In the genomic region with DNA sequence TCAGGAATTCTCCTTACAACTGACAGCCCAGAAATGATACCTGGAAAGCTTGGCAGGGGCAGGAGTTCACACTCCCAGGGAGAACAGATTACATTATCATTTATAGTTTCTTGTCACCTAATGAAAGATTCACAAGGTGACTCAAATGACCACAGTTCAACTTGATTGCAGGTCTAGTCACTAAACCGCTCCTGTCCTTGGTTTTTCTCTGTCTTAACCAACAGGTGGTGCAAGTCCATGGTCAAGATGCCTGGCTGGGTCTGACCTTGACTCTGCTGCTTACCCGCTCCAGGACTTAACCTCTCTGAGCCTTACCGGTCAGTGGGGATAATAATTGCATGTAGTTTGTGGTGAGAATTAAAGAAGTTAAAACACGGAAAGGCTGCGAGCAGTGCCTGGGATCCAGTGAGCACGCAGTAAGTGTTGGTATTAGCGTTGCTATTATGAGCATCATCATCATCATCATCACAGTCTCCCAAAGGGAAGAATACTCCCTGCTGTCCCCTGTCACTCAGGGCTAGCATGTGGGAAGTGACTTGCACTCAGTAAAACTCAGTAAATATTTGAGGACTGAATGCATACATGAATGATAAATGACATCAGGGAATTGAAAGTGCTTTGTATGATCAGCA, we compare ENCODE assay signal across 10 cellular contexts.
DNase-seq lines count a peak whose midpoint lies in the region; ATAC-seq and TF ChIP-seq lines count a peak whose summit lies in the region.
"Had no signal": no experiment of that assay in that cellular context is flagged by ENCODE, and none has a peak within 500 bp of the region (broad histone marks: within the 10 kb centered on the region; RNA-seq: fewer than 3 reads in every experiment).

No MANE protein-coding gene starts in this region.

- no peaks in the 10 kb centered on the region for H3K36me3 Mint-ChIP-seq in activated naive CD4-positive, alpha-beta T cell treated with anti-CD3 and anti-CD28 coated beads, Interleukin-2, amount 10 ng/mL, durations not matched to agents 7 days and 5 days

- no peak overlapping the region for H3K27ac ChIP-seq in psoas muscle

- H3K4me3 Mint-ChIP-seq in activated naive CD4-positive, alpha-beta T cell treated with anti-CD3 and anti-CD28 coated beads, Interleukin-2, amount 10 ng/mL, durations not matched to agents 7 days and 5 days = no peak overlapping the region

- no peak overlapping the region for H3K27ac Mint-ChIP-seq in activated naive CD4-positive, alpha-beta T cell treated with anti-CD3 and anti-CD28 coated beads, Interleukin-2, amount 10 ng/mL, durations not matched to agents 7 days and 5 days

- H3K4me3 ChIP-seq in epithelial cell of esophagus (ENCODE audit: low read length) (no peak overlapping the region), psoas muscle (no peak overlapping the region)
- H3K4me3 ChIP-seq: lung had no signal

- H3K9me3 ChIP-seq in psoas muscle = no peaks in the 10 kb centered on the region

- no peaks in the 10 kb centered on the region for H3K27me3 ChIP-seq in psoas muscle (ENCODE audit: insufficient read depth in 3 of 3, low read length in 2 of 3)

- 75 to 80% (median 78%) methylated on average over 7 of the region's 7 CpGs for WGBS in psoas muscle, 3 donors

- peaks cover 29% of the 10 kb centered on the region for H3K27me3 Mint-ChIP-seq in activated naive CD4-positive, alpha-beta T cell treated with anti-CD3 and anti-CD28 coated beads, Interleukin-2, amount 10 ng/mL, durations not matched to agents 7 days and 5 days

- TF ChIP-seq CTCF in epithelial cell of esophagus (IDR thresholded peaks at IDR 0.05; ENCODE audit: insufficient read depth, low read depth, low read length, missing control alignments) (peak; percentile 43), psoas muscle (IDR thresholded peaks at IDR 0.05) (peak; percentile 26)

- H3K9me3 Mint-ChIP-seq in activated naive CD4-positive, alpha-beta T cell treated with anti-CD3 and anti-CD28 coated beads, Interleukin-2, amount 10 ng/mL, durations not matched to agents 7 days and 5 days = no peaks in the 10 kb centered on the region

- no peaks in the 10 kb centered on the region for H3K4me1 Mint-ChIP-seq in activated naive CD4-positive, alpha-beta T cell treated with anti-CD3 and anti-CD28 coated beads, Interleukin-2, amount 10 ng/mL, durations not matched to agents 7 days and 5 days

- H3K4me1 ChIP-seq in psoas muscle = no peaks in the 10 kb centered on the region

- DNase-seq in NCI-H82 (lab: John Stamatoyannopoulos, UW) = peak; percentile 50
- no peak for DNase-seq in NCI-H82 treated with DMSO at 0.1 percent for 48 hours (lab: John Stamatoyannopoulos, UW; ENCODE audit: unreplicated experiment)
- peak; percentile 48 for DNase-seq in NCI-H69 (lab: John Stamatoyannopoulos, UW)
- peak; percentile 34 for DNase-seq in epithelial cell of esophagus (ENCODE audit: low read depth)
- no peak for DNase-seq in psoas muscle
- no peak for DNase-seq in globus pallidus (ENCODE audit: low spot score)
- no peak for DNase-seq in activated naive CD4-positive, alpha-beta T cell treated with anti-CD3 and anti-CD28 coated beads, Interleukin-2, amount 10 ng/mL, durations not matched to agents 7 days and 5 days
- no peak for DNase-seq in germinal center (ENCODE audit: low spot score)
- DNase-seq: caudate nucleus had no signal

- intact Hi-C loops in psoas muscle (cut with DNase I) = no loop called here

- CTCF ChIA-PET in activated naive CD4-positive, alpha-beta T cell treated with anti-CD3 and anti-CD28 coated beads, Interleukin-2, amount 10 ng/mL, durations not matched to agents 7 days and 5 days (lab: Charles Lee) = interaction anchor here (2.0 kb wide), 1 partner anchor 58 kb away, joined by 7 read pairs; no protein-coding TSS in a partner anchor

- H3K36me3 ChIP-seq in psoas muscle (ENCODE audit: insufficient read depth in 1 of 2, low read depth in 1 of 2) = peaks cover 0 to 95% of the 10 kb centered on the region in 2 donors

- ATAC-seq in psoas muscle = peak; percentile 38 to 54 (median 42)

Comparison
In these comparisons a context has a peak if more than half of its experiments do, and no peak if none do; other contexts are left out.
1. DNase-seq: peak in NCI-H82 (single experiment), NCI-H69 (single experiment) and epithelial cell of esophagus (single experiment); none in NCI-H82 treated with DMSO at 0.1 percent for 48 hours (single experiment), psoas muscle (0 of 2), globus pallidus (single experiment), activated naive CD4-positive, alpha-beta T cell treated with anti-CD3 and anti-CD28 coated beads, Interleukin-2, amount 10 ng/mL, durations not matched to agents 7 days and 5 days (single experiment) and germinal center (single experiment).